ENCODE assay signal across 1 cellular context in genomic region chr19:11986754-11987153, GRCh38.
TF ChIP-seq lines count a peak whose summit lies in the region.

No MANE protein-coding gene starts in this region.

TF ChIP-seq in H1, 55 proteins besides CTCF, POLR2A, EP300 and RAD21:
- TF ChIP-seq CBX5 (IDR thresholded peaks at IDR 0.05; ENCODE audit: low read depth, low read length) = no peak
- no peak for TF ChIP-seq USF2 (IDR thresholded peaks at IDR 0.05; ENCODE audit: low read length)
- TF ChIP-seq TAF7 (optimal IDR thresholded peaks at IDR 0.05; ENCODE audit: borderline replicate concordance, low read depth, low read length) = no peak
- TF ChIP-seq SP2 (IDR thresholded peaks at IDR 0.05; ENCODE audit: low read length) = no peak
TF ChIP-seq in H1: peak in this region for 0.
